ENCODE assay signal across 9 cellular contexts in genomic region chr1:31471452-31472310, GRCh38. TPM values are rescaled to one million over a fixed set of nuclear protein-coding genes. Genes with fewer than 3 reads are reported as not detected.
DNase-seq lines count a peak whose midpoint lies in the region; ATAC-seq and TF ChIP-seq lines count a peak whose summit lies in the region.
"Not testable (repeated sequence)": the region's sequence is repeated elsewhere in the genome, so short reads cannot be mapped to it uniquely, and the experiment has no call there.
"Had no signal": no experiment of that assay in that cellular context is flagged by ENCODE, and none has a peak within 500 bp of the region (broad histone marks: within the 10 kb centered on the region; RNA-seq: fewer than 3 reads in every experiment).

No MANE protein-coding gene starts in this region.

- not testable (repeated sequence) for H3K4me3 Mint-ChIP-seq in activated CD8-positive, alpha-beta T cell treated with anti-CD3 and anti-CD28 coated beads for 36 hours; dendritic cell treated with granulocyte-macrophage colony-stimulating factor and Interleukin-4, amounts not matched to agents 40 ng/mL and 50 ng/mL, for 4 days
- peak overlapping the region; percentile 39 for H3K4me3 Mint-ChIP-seq in type B pancreatic cell

- DNase-seq in DMS53 treated with DMSO at 0.1 percent for 48 hours (lab: John Stamatoyannopoulos, UW; ENCODE audit: unreplicated experiment) (peak; percentile 99), OCI-M1 (lab: John Stamatoyannopoulos, UW) (peak; percentile 39), hepatocyte (ENCODE audit: low spot score) (peak; percentile 73), myocyte (ENCODE audit: low read depth) (peak; percentile 70)
- DNase-seq in Karpas-422; type B pancreatic cell (ENCODE audit: extremely low spot score, unreplicated experiment): not testable (repeated sequence)
- DNase-seq in activated CD8-positive, alpha-beta T cell treated with anti-CD3 and anti-CD28 coated beads for 36 hours = peak; percentile 39

- H2AFZ ChIP-seq in Karpas-422 (ENCODE audit: low read length) = peak overlapping the region; percentile 78; the same call in 1 of the 2 replicates
- H2AFZ ChIP-seq in hepatocyte = not testable (repeated sequence)

- intact Hi-C loops in activated CD8-positive, alpha-beta T cell treated with anti-CD3 and anti-CD28 coated beads for 36 hours (cut with micrococcal nuclease); dendritic cell treated with granulocyte-macrophage colony-stimulating factor and Interleukin-4, amounts not matched to agents 40 ng/mL and 50 ng/mL, for 4 days (cut with micrococcal nuclease): not testable (repeated sequence)

- not testable (repeated sequence) for H3K27me3 ChIP-seq in Karpas-422 (ENCODE audit: low read length); hepatocyte

- H3K4me3 ChIP-seq in Karpas-422 (ENCODE audit: low read length); hepatocyte: not testable (repeated sequence)

- H3K9me3 ChIP-seq in Karpas-422 (ENCODE audit: low read length); hepatocyte (ENCODE audit: low read depth): not testable (repeated sequence)

- H3K4me1 Mint-ChIP-seq in activated CD8-positive, alpha-beta T cell treated with anti-CD3 and anti-CD28 coated beads for 36 hours (ENCODE audit: low read depth) = not testable (repeated sequence)
- H3K4me1 Mint-ChIP-seq in dendritic cell treated with granulocyte-macrophage colony-stimulating factor and Interleukin-4, amounts not matched to agents 40 ng/mL and 50 ng/mL, for 4 days (ENCODE audit: low read depth) = peaks cover 30% of the 10 kb centered on the region
- H3K4me1 Mint-ChIP-seq in type B pancreatic cell (ENCODE audit: unreplicated experiment) = peaks cover 20% of the 10 kb centered on the region

- WGBS in hepatocyte (ENCODE audit: low lambda C conversion rate, missing lambda C conversion rate) = 78% methylated on average over 8 of the region's 8 CpGs

- not testable (repeated sequence) for H3K27ac Mint-ChIP-seq in activated CD8-positive, alpha-beta T cell treated with anti-CD3 and anti-CD28 coated beads for 36 hours
- H3K27ac Mint-ChIP-seq in dendritic cell treated with granulocyte-macrophage colony-stimulating factor and Interleukin-4, amounts not matched to agents 40 ng/mL and 50 ng/mL, for 4 days = peak overlapping the region; percentile 75
- peak overlapping the region; percentile 94 for H3K27ac Mint-ChIP-seq in type B pancreatic cell

- POLR2A ChIA-PET in activated CD8-positive, alpha-beta T cell treated with anti-CD3 and anti-CD28 coated beads for 36 hours (lab: Charles Lee) = not testable (repeated sequence)

- H3K9me3 Mint-ChIP-seq in activated CD8-positive, alpha-beta T cell treated with anti-CD3 and anti-CD28 coated beads for 36 hours = peaks cover 16% of the 10 kb centered on the region
- peaks cover 61% of the 10 kb centered on the region for H3K9me3 Mint-ChIP-seq in dendritic cell treated with granulocyte-macrophage colony-stimulating factor and Interleukin-4, amounts not matched to agents 40 ng/mL and 50 ng/mL, for 4 days
- H3K9me3 Mint-ChIP-seq in type B pancreatic cell = not testable (repeated sequence)

- H4K20me1 ChIP-seq in Karpas-422 (ENCODE audit: insufficient read depth, low read depth, low read length); hepatocyte (ENCODE audit: insufficient read depth, poor library complexity, severe bottlenecking): not testable (repeated sequence)

- CTCF ChIA-PET in activated CD8-positive, alpha-beta T cell treated with anti-CD3 and anti-CD28 coated beads for 36 hours (lab: Charles Lee) = interaction anchor here (1.4 kb wide), 1 partner anchor 77 kb away, joined by 3 read pairs; no protein-coding TSS in a partner anchor

- not testable (repeated sequence) for H3K79me2 ChIP-seq in Karpas-422 (ENCODE audit: low read length); hepatocyte

- not testable (repeated sequence) for H3K36me3 ChIP-seq in Karpas-422 (ENCODE audit: insufficient read depth, low read length); hepatocyte (replicated peaks; ENCODE audit: insufficient read depth, low read depth)

- H3K36me3 Mint-ChIP-seq in activated CD8-positive, alpha-beta T cell treated with anti-CD3 and anti-CD28 coated beads for 36 hours (ENCODE audit: low read depth); type B pancreatic cell: not testable (repeated sequence)
- H3K36me3 Mint-ChIP-seq in dendritic cell treated with granulocyte-macrophage colony-stimulating factor and Interleukin-4, amounts not matched to agents 40 ng/mL and 50 ng/mL, for 4 days (ENCODE audit: low read depth) = peaks cover 24% of the 10 kb centered on the region

- not testable (repeated sequence) for H3K9ac ChIP-seq in Karpas-422 (ENCODE audit: low read length)

- not testable (repeated sequence) for H3K9me2 ChIP-seq in Karpas-422 (replicated peaks; ENCODE audit: insufficient read depth, low read length); hepatocyte (replicated peaks; ENCODE audit: insufficient read depth)

- H3K4me1 ChIP-seq in Karpas-422 (ENCODE audit: low read length) = not testable (repeated sequence)
- H3K4me1 ChIP-seq in hepatocyte (ENCODE audit: insufficient read depth) = peaks cover 20% of the 10 kb centered on the region

- not testable (repeated sequence) for H3K27ac ChIP-seq in Karpas-422 (ENCODE audit: low read length)
- H3K27ac ChIP-seq in hepatocyte = peak overlapping the region; percentile 92

- not testable (repeated sequence) for H3K27me3 Mint-ChIP-seq in activated CD8-positive, alpha-beta T cell treated with anti-CD3 and anti-CD28 coated beads for 36 hours; dendritic cell treated with granulocyte-macrophage colony-stimulating factor and Interleukin-4, amounts not matched to agents 40 ng/mL and 50 ng/mL, for 4 days; type B pancreatic cell

- not testable (repeated sequence) for TF ChIP-seq CTCF in activated CD8-positive, alpha-beta T cell treated with anti-CD3 and anti-CD28 coated beads for 36 hours (IDR thresholded peaks at IDR 0.05); hepatocyte (IDR thresholded peaks at IDR 0.05; ENCODE audit: poor library complexity); type B pancreatic cell (conservative IDR thresholded peaks at IDR 0.05)

- H3K4me2 ChIP-seq in Karpas-422 (ENCODE audit: low read depth, low read length, poor library complexity, severe bottlenecking) = not testable (repeated sequence)
- H3K4me2 ChIP-seq in hepatocyte = peak overlapping the region; percentile 2

- peak; percentile 24 for ATAC-seq in activated CD8-positive, alpha-beta T cell treated with anti-CD3 and anti-CD28 coated beads for 36 hours

RNA-seq across cellular contexts. Expression of gene SERINC2, which starts 58.7 kb away (rescaled TPM):
- total RNA-seq in Karpas-422 (2014; rRNA removed; shearing (Covaris generic); ENCODE audit: low replicate concordance) = 2.7 and 3.2 TPM in 2 replicates
- total RNA-seq in activated CD8-positive, alpha-beta T cell treated with anti-CD3 and anti-CD28 coated beads for 36 hours = under 1 TPM in 1 of 2 experiments, not detected in 1; 0.16 TPM
- total RNA-seq in hepatocyte = 53.6 and 70.2 TPM in 2 replicates
- 154 and 164 TPM in 2 replicates for polyA plus RNA-seq in hepatocyte
- total RNA-seq in myocyte = 210 and 313 TPM in 2 replicates
- polyA plus RNA-seq in myocyte (2012) = 190 TPM
- 77.7 and 118 TPM in 2 replicates for total RNA-seq in type B pancreatic cell (ENCODE audit: low replicate concordance)
- total RNA-seq: naive thymus-derived CD8-positive, alpha-beta T cell had no signal
- polyA plus RNA-seq: naive thymus-derived CD8-positive, alpha-beta T cell had no signal

Comparison
In these comparisons a context has a peak if more than half of its experiments do, and no peak if none do; other contexts are left out.
1. RNA of gene SERINC2, which starts 58.7 kb away (total RNA-seq): 210 to 313 TPM in myocyte, 77.7 to 118 TPM in type B pancreatic cell and 53.6 to 70.2 TPM in hepatocyte; 2.7 to 3.2 TPM in Karpas-422 and 0.16 TPM in activated CD8-positive, alpha-beta T cell treated with anti-CD3 and anti-CD28 coated beads for 36 hours; every median in the first group is over 10 times any median in the second.